1 cellular context compared by ENCODE assay signal in the genomic region with DNA sequence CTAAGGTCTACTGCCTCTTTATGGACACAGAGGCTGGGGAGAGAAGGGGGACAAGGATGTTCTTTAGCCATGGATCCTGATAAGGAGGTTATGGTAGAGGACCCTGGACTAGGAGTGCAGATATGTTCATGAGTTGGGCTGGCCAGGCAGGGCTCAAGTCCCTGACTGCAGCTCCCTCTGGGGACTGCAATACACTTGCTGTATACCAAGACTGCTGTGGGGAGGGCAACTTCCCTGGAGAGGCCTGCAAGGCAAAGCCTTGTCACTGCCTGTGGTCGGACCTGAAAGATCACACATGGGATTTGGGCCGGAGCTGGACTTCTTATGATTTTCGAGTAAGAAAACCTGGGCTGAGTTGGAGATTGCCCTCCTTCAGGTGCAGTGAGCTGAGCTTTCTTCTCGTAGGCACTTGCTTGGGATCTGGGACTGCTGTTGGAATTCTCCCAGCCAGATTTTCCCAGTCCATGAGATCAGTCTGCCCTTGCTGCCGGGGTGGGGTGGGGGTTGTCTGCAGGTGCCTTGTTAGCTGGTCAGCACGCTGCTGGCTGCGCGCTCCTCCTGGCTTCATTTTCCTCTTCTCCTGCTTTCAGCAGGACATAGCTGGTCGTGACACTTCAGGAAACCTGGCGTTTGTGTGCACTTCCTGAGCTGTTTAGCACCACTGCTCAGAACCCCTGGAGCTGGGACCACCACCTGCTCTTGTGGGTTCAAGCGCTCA.
TF ChIP-seq lines count a peak whose summit lies in the region.

No MANE protein-coding gene starts in this region.

TF ChIP-seq in K562, 482 proteins besides CTCF, POLR2A, EP300 and RAD21 (continued from another document):
- no peak for TF ChIP-seq ZBED1 (IDR thresholded peaks at IDR 0.05)
- TF ChIP-seq ASH1L (IDR thresholded peaks at IDR 0.05; ENCODE audit: borderline replicate concordance, low read depth, partially characterized antibody): no peak
- TF ChIP-seq NR2F6 (CRISPR knock-in tag; IDR thresholded peaks at IDR 0.05): no peak
